In genomic region chr4:47831026-47831689, GRCh38 we compare ENCODE assay signal across 11 cellular contexts. TPM values are rescaled to one million over a fixed set of nuclear protein-coding genes. Genes with fewer than 3 reads are reported as not detected.
DNase-seq lines count a peak whose midpoint lies in the region; ATAC-seq and TF ChIP-seq lines count a peak whose summit lies in the region.
"Had no signal": no experiment of that assay in that cellular context is flagged by ENCODE, and none has a peak within 500 bp of the region (broad histone marks: within the 10 kb centered on the region; RNA-seq: fewer than 3 reads in every experiment).

No MANE protein-coding gene starts in this region.

- peak; percentile 48 for ATAC-seq in stimulated activated effector memory CD8-positive, alpha-beta T cell treated with anti-CD3 and anti-CD28 coated beads, Interleukin-12 subunit alpha, Interleukin-12 subunit beta, amount 100 ng/mL, for 72 hours
- no peak for ATAC-seq in HG02970 (IDR thresholded peaks at IDR 0.05; ENCODE audit: low FRiP score, unreplicated experiment)

- H3K9ac ChIP-seq in mammary epithelial cell (ENCODE audit: insufficient read depth, low read length): no peak overlapping the region

- peak; percentile 18 for DNase-seq in MCF 10A (ENCODE audit: unreplicated experiment)
- DNase-seq in mammary epithelial cell: no peak
- peak; percentile 35 for DNase-seq in NCI-H510A (lab: John Stamatoyannopoulos, UW)
- peak; percentile 44 for DNase-seq in epithelial cell of esophagus (ENCODE audit: low read depth)
- no peak for DNase-seq in stimulated activated effector memory CD8-positive, alpha-beta T cell treated with anti-CD3 and anti-CD28 coated beads, Interleukin-12 subunit alpha, Interleukin-12 subunit beta, amount 100 ng/mL, for 72 hours (ENCODE audit: low spot score in 2 of 2)
- no peak for DNase-seq in putamen (ENCODE audit: low spot score)
- no peak for DNase-seq in D341Med (ENCODE audit: low spot score)
- DNase-seq: activated effector memory CD4-positive, alpha-beta T cell treated with anti-CD3 and anti-CD28 coated beads, Interleukin-2, amount 50 U/mL, for 16 hours; trophoblast cell had no signal

- H3K27ac Mint-ChIP-seq in MCF 10A (ENCODE audit: low read depth, unreplicated experiment): no peak overlapping the region
- H3K27ac Mint-ChIP-seq in stimulated activated effector memory CD8-positive, alpha-beta T cell treated with anti-CD3 and anti-CD28 coated beads, Interleukin-12 subunit alpha, Interleukin-12 subunit beta, amount 100 ng/mL, for 72 hours: no peak overlapping the region
- H3K27ac Mint-ChIP-seq: brain had no signal

- H3K4me3 ChIP-seq in mammary epithelial cell (replicated peaks in 1 of 3; ENCODE audit: insufficient read depth in 1 of 3, low read depth in 2 of 3, low read length in 3 of 3): no peak overlapping the region
- no peak overlapping the region for H3K4me3 ChIP-seq in epithelial cell of esophagus (ENCODE audit: low read length)

- in situ Hi-C loops in mammary epithelial cell (cut with MboI; ENCODE audit: low sequenced_read_pairs in 2 of 2): loop anchor here (10.0 kb wide), 2 partner anchors 126 to 146 kb away; no protein-coding TSS in a partner anchor

- no TSS peak for BruUV-seq in MCF 10A (replicated peaks; lab: Mats Ljungman, UMichigan)
- no TSS peak for BruUV-seq in mammary epithelial cell (replicated peaks; lab: Mats Ljungman, UMichigan)

- 94% methylated on average over 4 of the region's 5 CpGs for WGBS in mammary epithelial cell (ENCODE audit: low coverage, missing lambda C conversion rate)

- H3K4me3 Mint-ChIP-seq in MCF 10A (ENCODE audit: unreplicated experiment): no peak overlapping the region
- H3K4me3 Mint-ChIP-seq in stimulated activated effector memory CD8-positive, alpha-beta T cell treated with anti-CD3 and anti-CD28 coated beads, Interleukin-12 subunit alpha, Interleukin-12 subunit beta, amount 100 ng/mL, for 72 hours: no peak overlapping the region
- H3K4me3 Mint-ChIP-seq: brain had no signal

- H3K4me1 Mint-ChIP-seq in MCF 10A (ENCODE audit: insufficient read depth, unreplicated experiment): peaks cover 13% of the 10 kb centered on the region
- peaks cover 19% of the 10 kb centered on the region for H3K4me1 Mint-ChIP-seq in stimulated activated effector memory CD8-positive, alpha-beta T cell treated with anti-CD3 and anti-CD28 coated beads, Interleukin-12 subunit alpha, Interleukin-12 subunit beta, amount 100 ng/mL, for 72 hours

- no peaks in the 10 kb centered on the region for H3K36me3 ChIP-seq in mammary epithelial cell (ENCODE audit: insufficient read depth, low read length)

- no peak overlapping the region for H3K4me2 ChIP-seq in mammary epithelial cell (ENCODE audit: insufficient read depth, low read depth, low read length)

- CTCF ChIA-PET in MCF 10A (lab: Yijun Ruan, JAX): interaction anchor here (0.6 to 5.2 kb wide), 7 partner anchors 8 to 162 kb away, joined by 3 to 28 read pairs (median 4); no protein-coding TSS in a partner anchor
- CTCF ChIA-PET in mammary epithelial cell (lab: Charles Lee; ENCODE audit: low non-redundant PET): no interaction called here

- POLR2A ChIA-PET in MCF 10A (lab: Yijun Ruan, JAX): interaction anchor here (0.6 to 0.7 kb wide), 4 partner anchors 9 to 159 kb away, joined by 3 to 5 read pairs (median 4); partner anchors contain the start of gene NFXL1

- dilution Hi-C loops in mammary epithelial cell (cut with HindIII; ENCODE audit: low sequenced_read_pairs): no loop called here

- peaks cover 4% of the 10 kb centered on the region for H3K9me3 ChIP-seq in mammary epithelial cell (replicated peaks; ENCODE audit: insufficient read depth, low read length)

- no peak for TF ChIP-seq CTCF in MCF 10A (IDR thresholded peaks at IDR 0.05; ENCODE audit: unreplicated experiment)
- no peak for TF ChIP-seq CTCF in mammary epithelial cell (conservative IDR thresholded peaks at IDR 0.05 in 1 of 2, IDR thresholded peaks at IDR 0.05 in 1 of 2; ENCODE audit: extremely low read depth in 1 of 2, insufficient read depth in 1 of 2, low read depth in 1 of 2, low read length in 2 of 2)
- TF ChIP-seq CTCF in epithelial cell of esophagus (IDR thresholded peaks at IDR 0.05; ENCODE audit: insufficient read depth, low read depth, low read length, missing control alignments): no peak

- H4K20me1 ChIP-seq in mammary epithelial cell (ENCODE audit: insufficient read depth, low read length): no peaks in the 10 kb centered on the region

- no peaks in the 10 kb centered on the region for H3K27me3 ChIP-seq in mammary epithelial cell (ENCODE audit: insufficient read depth, low read length)

- no peaks in the 10 kb centered on the region for H3K79me2 ChIP-seq in mammary epithelial cell (ENCODE audit: insufficient read depth, low read length)

- no peaks in the 10 kb centered on the region for H3K36me3 Mint-ChIP-seq in MCF 10A (ENCODE audit: insufficient read depth, unreplicated experiment)
- H3K36me3 Mint-ChIP-seq in stimulated activated effector memory CD8-positive, alpha-beta T cell treated with anti-CD3 and anti-CD28 coated beads, Interleukin-12 subunit alpha, Interleukin-12 subunit beta, amount 100 ng/mL, for 72 hours: no peaks in the 10 kb centered on the region

- no peak overlapping the region for H3K27ac ChIP-seq in mammary epithelial cell (ENCODE audit: insufficient read depth, low read depth, low read length)

- H2AFZ ChIP-seq in mammary epithelial cell (ENCODE audit: low read depth, low read length): no peak overlapping the region

- H3K4me1 ChIP-seq in mammary epithelial cell (ENCODE audit: insufficient read depth, low read length): peaks cover 7% of the 10 kb centered on the region

- H3K9me3 Mint-ChIP-seq in MCF 10A (ENCODE audit: unreplicated experiment): peaks cover 15% of the 10 kb centered on the region
- H3K9me3 Mint-ChIP-seq in stimulated activated effector memory CD8-positive, alpha-beta T cell treated with anti-CD3 and anti-CD28 coated beads, Interleukin-12 subunit alpha, Interleukin-12 subunit beta, amount 100 ng/mL, for 72 hours: peaks cover 3% of the 10 kb centered on the region

- intact Hi-C loops in MCF 10A (cut with micrococcal nuclease) (no loop called here), mammary epithelial cell (cut with micrococcal nuclease) (no loop called here)

- no peaks in the 10 kb centered on the region for H3K27me3 Mint-ChIP-seq in MCF 10A (ENCODE audit: insufficient read depth, unreplicated experiment)

RNA-seq across cellular contexts. Expression of gene CORIN, which starts 6.7 kb away (rescaled TPM):
- total RNA-seq in MCF 10A (2022): 0.44 and 1.0 TPM in 2 replicates
- under 1 TPM; 0.19 to 0.33 TPM for total RNA-seq in mammary epithelial cell
- 0.05 TPM for polyA plus RNA-seq in mammary epithelial cell
- not detected for polyA minus RNA-seq in mammary epithelial cell

Comparison
In these comparisons a context has a peak if more than half of its experiments do, and no peak if none do; other contexts are left out.
1. DNase-seq: peak in MCF 10A (single experiment), NCI-H510A (single experiment) and epithelial cell of esophagus (single experiment); none in mammary epithelial cell (single experiment), stimulated activated effector memory CD8-positive, alpha-beta T cell treated with anti-CD3 and anti-CD28 coated beads, Interleukin-12 subunit alpha, Interleukin-12 subunit beta, amount 100 ng/mL, for 72 hours (0 of 2), putamen (single experiment) and D341Med (single experiment).